In the genomic region with DNA sequence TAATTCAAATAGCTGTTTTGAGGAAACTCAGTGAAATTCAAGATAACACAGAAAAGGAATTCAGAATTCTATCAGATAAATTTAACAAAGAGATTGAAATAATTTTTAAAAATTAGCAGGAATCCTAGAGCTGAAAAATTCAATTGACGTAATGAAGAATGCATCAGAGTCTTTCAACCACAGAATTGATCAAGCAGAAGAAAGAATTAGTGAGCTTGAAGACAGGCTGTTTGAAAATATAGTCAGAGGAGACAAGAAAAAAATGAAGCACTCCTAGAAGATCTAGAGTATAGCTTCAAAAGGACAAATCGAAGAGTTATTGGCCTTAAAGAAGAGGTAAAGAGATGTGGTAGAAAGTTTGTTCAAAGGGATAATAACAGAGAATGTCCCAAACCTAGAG, we compare ENCODE assay signal across 3 cellular contexts.
TF ChIP-seq lines count a peak whose summit lies in the region.

No MANE protein-coding gene starts in this region.

TF ChIP-seq in SK-N-SH treated with all-trans-retinoic acid at 6 μM for 48 hours, 23 proteins besides CTCF, POLR2A, EP300 and RAD21:
- peak; percentile 85 for TF ChIP-seq ZFP30 (CRISPR knock-in tag; IDR thresholded peaks at IDR 0.05)
TF ChIP-seq in SK-N-SH treated with all-trans-retinoic acid at 6 μM for 48 hours: peak in this region for 1; not testable (repeated sequence) for 22.

TF ChIP-seq in K562, 482 proteins besides CTCF, POLR2A, EP300 and RAD21:
- peak; percentile 73 for TF ChIP-seq TRIM28 (IDR thresholded peaks at IDR 0.05)

TF ChIP-seq in HepG2, 621 proteins besides CTCF, POLR2A, EP300 and RAD21:
- peak; percentile 96 for TF ChIP-seq ZNF160 (CRISPR knock-in tag; IDR thresholded peaks at IDR 0.05)
